ENCODE assay signal across 17 cellular contexts in the genomic region with DNA sequence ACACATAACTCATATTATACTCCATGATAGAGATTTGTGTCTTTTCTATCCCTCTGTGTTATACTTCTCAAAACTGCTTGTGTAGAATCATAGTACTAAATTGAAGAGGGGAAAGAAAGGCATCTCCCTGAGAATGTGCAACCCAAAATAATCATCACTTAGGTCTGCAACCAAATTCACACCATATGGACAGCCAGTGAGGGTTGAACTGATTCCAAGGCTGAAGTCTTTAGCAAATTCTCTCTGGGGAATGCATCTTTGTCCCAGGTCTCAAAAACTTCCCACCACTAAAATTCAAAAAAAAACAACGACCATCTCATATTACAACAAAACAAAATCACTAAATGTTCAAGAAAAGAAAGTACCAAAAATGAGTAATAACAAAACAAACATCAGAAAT.
"Had no signal": no experiment of that assay in that cellular context is flagged by ENCODE, and none has a peak within 500 bp of the region (broad histone marks: within the 10 kb centered on the region; RNA-seq: fewer than 3 reads in every experiment).

No MANE protein-coding gene starts in this region.

- H3K27ac ChIP-seq: colonic mucosa, esophagus muscularis mucosa, gastrocnemius medialis, heart left ventricle, neural progenitor cell, prostate gland, skin epidermis, tibial nerve, uterus had no signal

- H3K4me3 ChIP-seq: colonic mucosa, esophagus muscularis mucosa, gastrocnemius medialis, heart left ventricle, mucosa of descending colon, neural progenitor cell, prostate gland, skin epidermis, tibial nerve, uterus had no signal

- H3K9me3 ChIP-seq: colonic mucosa, esophagus muscularis mucosa, gastrocnemius medialis, mucosa of descending colon, prostate gland, uterus had no signal

- H2AFZ ChIP-seq: neural progenitor cell had no signal

- H3K36me3 ChIP-seq: prostate gland, uterus had no signal

- DNase-seq: activated CD4-positive, alpha-beta T cell treated with anti-CD3 and anti-CD28 coated beads, Interleukin-2, amount 50 U/mL, for 4 hours; activated gamma-delta T cell treated with Interleukin-2 at 50 U/mL for 16 hours; amniotic stem cell; colonic mucosa; gastrocnemius medialis; heart left ventricle; mucosa of descending colon; naive thymus-derived CD4-positive, alpha-beta T cell; right cardiac atrium; stimulated activated CD4-positive, alpha-beta T cell treated with anti-CD3 and anti-CD28 coated beads, Interleukin-15, amount 100 ng/mL, for 24 hours; stimulated activated CD4-positive, alpha-beta T cell treated with anti-CD3 and anti-CD28 coated beads, Interleukin-2, amount 100 ng/mL, for 48 hours; uterus had no signal

- H3K4me2 ChIP-seq: neural progenitor cell had no signal

- H3K27me3 ChIP-seq: colonic mucosa, esophagus muscularis mucosa, gastrocnemius medialis, heart left ventricle, neural progenitor cell, tibial nerve, uterus had no signal

- H3K9ac ChIP-seq: neural progenitor cell had no signal

- H3K4me1 ChIP-seq: colonic mucosa, neural progenitor cell, prostate gland had no signal
